ENCODE assay signal across 8 cellular contexts in the genomic region with DNA sequence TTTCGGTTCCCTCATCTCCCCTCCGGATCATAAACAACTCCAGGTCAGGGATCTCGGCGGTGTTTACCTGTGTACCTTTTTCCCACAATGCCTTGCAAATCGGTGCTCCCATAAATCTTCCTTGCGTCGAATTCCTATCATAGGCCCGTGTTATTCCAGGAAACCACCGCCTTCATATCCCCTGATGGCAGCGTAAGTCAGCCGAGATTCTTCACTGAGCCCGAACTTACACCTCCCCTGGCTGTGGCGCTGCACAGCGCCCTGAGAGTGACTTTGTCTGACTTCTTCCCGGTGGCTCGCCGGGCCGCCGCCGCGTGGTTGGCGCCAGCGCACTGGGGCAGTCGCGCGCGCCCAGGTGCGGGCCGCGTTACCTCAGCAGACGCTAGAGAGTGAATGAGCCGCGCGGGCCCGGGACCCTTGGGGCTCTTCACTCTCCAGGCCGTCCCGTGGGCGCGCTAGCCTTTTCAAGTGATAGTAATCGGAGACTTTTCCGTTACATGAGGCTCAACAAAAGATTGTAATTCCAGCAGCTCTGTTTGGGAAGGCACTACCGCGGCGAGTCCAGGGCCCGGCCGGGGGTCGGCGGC.
DNase-seq lines count a peak whose midpoint lies in the region; ATAC-seq and TF ChIP-seq lines count a peak whose summit lies in the region.

No MANE protein-coding gene starts in this region.

- peak overlapping the region; percentile 85 for H3K9ac ChIP-seq in HUES64 (ENCODE audit: low read depth, low read length)
- H3K9ac ChIP-seq in SK-N-SH: peak overlapping the region; percentile 79; the same call in 1 of the 2 replicates

- CTCF ChIA-PET in SK-N-SH (lab: Yijun Ruan, JAX): interaction anchor here (1.3 to 2.7 kb wide), 8 partner anchors 11 to 451 kb away, joined by 3 to 11 read pairs (median 5); no protein-coding TSS in a partner anchor

- peak; percentile 20; the same call in 1 of the 2 replicates for TF ChIP-seq RAD21 in SK-N-SH (IDR thresholded peaks at IDR 0.05; ENCODE audit: low read length)

- H3K36me3 ChIP-seq in HUES64 (ENCODE audit: insufficient read depth, low read length): no peaks in the 10 kb centered on the region
- H3K36me3 ChIP-seq in SK-N-SH (replicated peaks in 1 of 2; ENCODE audit: control insufficient read depth in 1 of 2, insufficient read depth in 2 of 2, low read length in 1 of 2): no peaks in the 10 kb centered on the region
- no peaks in the 10 kb centered on the region for H3K36me3 ChIP-seq in gastrocnemius medialis

- peaks cover 57% of the 10 kb centered on the region for H3K79me2 ChIP-seq in SK-N-SH (ENCODE audit: insufficient read depth)

- peak; percentile 21 for TF ChIP-seq CTCF in SK-N-SH (IDR thresholded peaks at IDR 0.05)
- TF ChIP-seq CTCF in gastrocnemius medialis (IDR thresholded peaks at IDR 0.05 in 4 of 5, conservative IDR thresholded peaks at IDR 0.05 in 1 of 5): peak in 1 of 5 experiments; percentile 30

- no peak for TF ChIP-seq POLR2A in gastrocnemius medialis (IDR thresholded peaks at IDR 0.05)

- H3K9me3 ChIP-seq in HUES64 (ENCODE audit: insufficient read depth, low read depth, low read length): no peaks in the 10 kb centered on the region
- no peaks in the 10 kb centered on the region for H3K9me3 ChIP-seq in SK-N-SH
- no peaks in the 10 kb centered on the region for H3K9me3 ChIP-seq in right cardiac atrium (ENCODE audit: control insufficient read depth, low read length)
- H3K9me3 ChIP-seq in gastrocnemius medialis: no peaks in the 10 kb centered on the region

- WGBS in HUES64: 1% methylated on average over 48 of the region's 48 CpGs
- WGBS in SK-N-SH (ENCODE audit: low lambda C conversion rate): 9% methylated on average over 31 of the region's 48 CpGs
- 10% methylated on average over 48 of the region's 48 CpGs for WGBS in right cardiac atrium

- H3K9me2 ChIP-seq in SK-N-SH: no peaks in the 10 kb centered on the region

- peak overlapping the region; percentile 90 for H3K27ac ChIP-seq in HUES64 (ENCODE audit: low read depth, low read length)
- H3K27ac ChIP-seq in SK-N-SH (ENCODE audit: low read depth in 2 of 2, low read length in 1 of 2): peak overlapping the region; percentile 94 to 95
- peak overlapping the region; percentile 90 for H3K27ac ChIP-seq in right cardiac atrium (ENCODE audit: low read length)
- H3K27ac ChIP-seq in gastrocnemius medialis: peak overlapping the region; percentile 73 to 87 (median 78)

- peak; percentile 42 for ATAC-seq in GM21381 (IDR thresholded peaks at IDR 0.05; ENCODE audit: unreplicated experiment)
- ATAC-seq in right cardiac atrium: peak; percentile 16 to 30
- peak; percentile 41 to 47 for ATAC-seq in gastrocnemius medialis

- H2AFZ ChIP-seq in SK-N-SH (ENCODE audit: low read depth): no peak overlapping the region; the same call in 1 of the 2 replicates

- H3K27me3 ChIP-seq in HUES64 (ENCODE audit: insufficient read depth, low read length) (no peaks in the 10 kb centered on the region), SK-N-SH (ENCODE audit: insufficient read depth) (no peaks in the 10 kb centered on the region), right cardiac atrium (ENCODE audit: control insufficient read depth, insufficient read depth) (no peaks in the 10 kb centered on the region), gastrocnemius medialis (no peaks in the 10 kb centered on the region)

- peak; percentile 70 for DNase-seq in DMS153 (lab: John Stamatoyannopoulos, UW)
- peak; percentile 70 for DNase-seq in SK-N-SH
- DNase-seq in activated naive CD8-positive, alpha-beta T cell treated with anti-CD3 and anti-CD28 coated beads, Interleukin-2, amount 50 U/mL, for 16 hours (ENCODE audit: low read depth, low spot score): peak; percentile 30
- DNase-seq in right cardiac atrium: peak; percentile 52 to 82 (median 78)
- DNase-seq in gastrocnemius medialis: peak in 1 of 2 donors; percentile 29
- no peak for DNase-seq in H4 (ENCODE audit: low spot score)

- intact Hi-C loops in right cardiac atrium (cut with DNase I): no loop called here
- intact Hi-C loops in gastrocnemius medialis (cut with DNase I; ENCODE audit: low total_unique reads): no loop called here

- H4K20me1 ChIP-seq in SK-N-SH (ENCODE audit: insufficient read depth): 0 out of 2 replicates have a peak, but pooled peaks cover 6% of the 10 kb centered on the region

- peaks cover 34% of the 10 kb centered on the region for H3F3A ChIP-seq in SK-N-SH (replicated peaks; ENCODE audit: insufficient read depth)

- peaks cover 22% of the 10 kb centered on the region for H3K4me1 ChIP-seq in HUES64 (ENCODE audit: insufficient read depth, low read length)
- peaks cover 15 to 23% of the 10 kb centered on the region in 2 experiments for H3K4me1 ChIP-seq in SK-N-SH (ENCODE audit: control insufficient read depth in 1 of 2, insufficient read depth in 2 of 2, low read depth in 1 of 2, low read length in 1 of 2)
- peaks cover 31% of the 10 kb centered on the region for H3K4me1 ChIP-seq in right cardiac atrium (ENCODE audit: control insufficient read depth, insufficient read depth, low read length)
- peaks cover 41 to 61% of the 10 kb centered on the region in 2 donors for H3K4me1 ChIP-seq in gastrocnemius medialis

- H3K4me2 ChIP-seq in SK-N-SH: peak overlapping the region; percentile 84

- in situ Hi-C loops in gastrocnemius medialis (cut with MboI; ENCODE audit: low sequenced_read_pairs in 4 of 4): no loop called here

- H3K4me3 ChIP-seq in HUES64 (ENCODE audit: low read length) (peak overlapping the region; percentile 86), SK-N-SH (ENCODE audit: low read depth in 2 of 2, low read length in 1 of 2) (peak overlapping the region; percentile 68 to 73), right cardiac atrium (ENCODE audit: low read length) (peak overlapping the region; percentile 48), gastrocnemius medialis (peak overlapping the region; percentile 51 to 71 (median 52))

- POLR2A ChIA-PET in SK-N-SH (lab: Yijun Ruan, JAX): interaction anchor here (0.9 to 1.6 kb wide), 2 partner anchors 12 to 442 kb away, joined by 3 read pairs; partner anchors contain the start of gene ACYP2

- no peak for TF ChIP-seq EP300 in SK-N-SH (IDR thresholded peaks at IDR 0.05; ENCODE audit: borderline replicate concordance in 1 of 2, low read depth in 1 of 2, low read length in 1 of 2)

TF ChIP-seq in SK-N-SH, 30 proteins besides CTCF, POLR2A, EP300 and RAD21:
- no peak for TF ChIP-seq TAF1 (IDR thresholded peaks at IDR 0.05; ENCODE audit: borderline replicate concordance, low read depth, low read length)
- TF ChIP-seq POLR2AphosphoS5 (IDR thresholded peaks at IDR 0.05; ENCODE audit: low read depth, low read length): 0 out of 2 replicates have a peak, but pooled peaks have one; percentile 19
- TF ChIP-seq RFX5 (IDR thresholded peaks at IDR 0.05; ENCODE audit: low read length): no peak
- TF ChIP-seq PBX3 (IDR thresholded peaks at IDR 0.05): 0 out of 2 replicates have a peak, but pooled peaks have one; percentile 22
- TF ChIP-seq USF1 (IDR thresholded peaks at IDR 0.05; ENCODE audit: borderline replicate concordance, low read depth): no peak
- no peak for TF ChIP-seq RXRA (IDR thresholded peaks at IDR 0.05; ENCODE audit: borderline replicate concordance, low read depth)
TF ChIP-seq in SK-N-SH: peak in this region for 2.
